Comparison of ENCODE assay signal across 11 cellular contexts in genomic region chr6:56802570-56802969, GRCh38.
DNase-seq lines count a peak whose midpoint lies in the region; ATAC-seq and TF ChIP-seq lines count a peak whose summit lies in the region.
"Had no signal": no experiment of that assay in that cellular context is flagged by ENCODE, and none has a peak within 500 bp of the region (broad histone marks: within the 10 kb centered on the region; RNA-seq: fewer than 3 reads in every experiment).

No MANE protein-coding gene starts in this region.

- H3K36me3 ChIP-seq in MG63 = no peaks in the 10 kb centered on the region
- no peaks in the 10 kb centered on the region for H3K36me3 ChIP-seq in RWPE2 (ENCODE audit: low read depth)
- no peaks in the 10 kb centered on the region for H3K36me3 ChIP-seq in CD8-positive, alpha-beta memory T cell (ENCODE audit: insufficient read depth, low read length)
- H3K36me3 ChIP-seq: neutrophil had no signal

- CTCF ChIA-PET in activated CD4-positive, alpha-beta T cell treated with anti-CD3 and anti-CD28 coated beads, Interleukin-2, amount 10 ng/mL, durations not matched to agents 7 days and 5 days (lab: Charles Lee) = interaction anchor here (0.6 to 0.7 kb wide), 2 partner anchors 32 to 39 kb away, joined by 3 read pairs; no protein-coding TSS in a partner anchor
- CTCF ChIA-PET in CD8-positive, alpha-beta memory T cell (lab: Charles Lee) = no interaction called here

- no peaks in the 10 kb centered on the region for H3K27me3 ChIP-seq in MG63
- no peaks in the 10 kb centered on the region for H3K27me3 ChIP-seq in RWPE2 (ENCODE audit: insufficient read depth, poor library complexity, severe bottlenecking)
- H3K27me3 ChIP-seq in CD8-positive, alpha-beta memory T cell (ENCODE audit: insufficient read depth, low read length, poor library complexity, severe bottlenecking) = no peaks in the 10 kb centered on the region
- H3K27me3 ChIP-seq: neutrophil had no signal

- peak; percentile 90 for DNase-seq in COLO829 (ENCODE audit: low spot score)
- DNase-seq in MG63 = peak; percentile 36
- DNase-seq in RWPE2 (ENCODE audit: low spot score) = no peak
- peak; percentile 45 for DNase-seq in globus pallidus (ENCODE audit: low spot score)
- DNase-seq in AML-193 (lab: John Stamatoyannopoulos, UW) = no peak
- DNase-seq in activated CD4-positive, alpha-beta T cell treated with anti-CD3 and anti-CD28 coated beads, Interleukin-2, amount 10 ng/mL, durations not matched to agents 7 days and 5 days = no peak
- DNase-seq in CD8-positive, alpha-beta memory T cell = no peak
- no peak for DNase-seq in G401 (ENCODE audit: low spot score)
- DNase-seq: activated CD8-positive, alpha-beta memory T cell treated with anti-CD3 and anti-CD28 coated beads for 24 hours; CD4-positive, CD25-positive, alpha-beta regulatory T cell had no signal

- H3K27ac Mint-ChIP-seq in activated CD4-positive, alpha-beta T cell treated with anti-CD3 and anti-CD28 coated beads, Interleukin-2, amount 10 ng/mL, durations not matched to agents 7 days and 5 days = no peak overlapping the region
- H3K27ac Mint-ChIP-seq in CD8-positive, alpha-beta memory T cell = no peak overlapping the region
- H3K27ac Mint-ChIP-seq: CD4-positive, CD25-positive, alpha-beta regulatory T cell had no signal

- H3K27ac ChIP-seq in RWPE2 (ENCODE audit: poor library complexity, severe bottlenecking) = peak overlapping the region; percentile 35
- H3K27ac ChIP-seq in CD8-positive, alpha-beta memory T cell (ENCODE audit: low read depth, low read length) = no peak overlapping the region
- H3K27ac ChIP-seq: neutrophil had no signal

- TF ChIP-seq CTCF in RWPE2 (IDR thresholded peaks at IDR 0.05; ENCODE audit: poor library complexity, severe bottlenecking) = no peak

- ATAC-seq in RWPE2 (ENCODE audit: low read depth) = peak; percentile 28; the same call in 2 of the 3 replicates

- in situ Hi-C loops in G401 (cut with HindIII; ENCODE audit: low sequenced_read_pairs) = no loop called here

- H3K4me3 Mint-ChIP-seq in activated CD4-positive, alpha-beta T cell treated with anti-CD3 and anti-CD28 coated beads, Interleukin-2, amount 10 ng/mL, durations not matched to agents 7 days and 5 days = no peak overlapping the region
- H3K4me3 Mint-ChIP-seq in CD8-positive, alpha-beta memory T cell = no peak overlapping the region
- H3K4me3 Mint-ChIP-seq: CD4-positive, CD25-positive, alpha-beta regulatory T cell had no signal

- no peaks in the 10 kb centered on the region for H3K36me3 Mint-ChIP-seq in activated CD4-positive, alpha-beta T cell treated with anti-CD3 and anti-CD28 coated beads, Interleukin-2, amount 10 ng/mL, durations not matched to agents 7 days and 5 days (ENCODE audit: low read depth)
- no peaks in the 10 kb centered on the region for H3K36me3 Mint-ChIP-seq in CD8-positive, alpha-beta memory T cell
- H3K36me3 Mint-ChIP-seq: CD4-positive, CD25-positive, alpha-beta regulatory T cell had no signal

- no peaks in the 10 kb centered on the region for H3K4me1 Mint-ChIP-seq in activated CD4-positive, alpha-beta T cell treated with anti-CD3 and anti-CD28 coated beads, Interleukin-2, amount 10 ng/mL, durations not matched to agents 7 days and 5 days
- no peaks in the 10 kb centered on the region for H3K4me1 Mint-ChIP-seq in CD8-positive, alpha-beta memory T cell
- H3K4me1 Mint-ChIP-seq: CD4-positive, CD25-positive, alpha-beta regulatory T cell had no signal

- POLR2A ChIA-PET in activated CD4-positive, alpha-beta T cell treated with anti-CD3 and anti-CD28 coated beads, Interleukin-2, amount 10 ng/mL, durations not matched to agents 7 days and 5 days (lab: Charles Lee) = no interaction called here
- POLR2A ChIA-PET in CD8-positive, alpha-beta memory T cell (lab: Charles Lee) = no interaction called here

- peaks cover 60% of the 10 kb centered on the region for H3K4me1 ChIP-seq in RWPE2 (ENCODE audit: insufficient read depth, poor library complexity, severe bottlenecking)
- no peaks in the 10 kb centered on the region for H3K4me1 ChIP-seq in CD8-positive, alpha-beta memory T cell (ENCODE audit: insufficient read depth, low read length)

- no peak overlapping the region for H3K4me3 ChIP-seq in MG63
- H3K4me3 ChIP-seq in RWPE2 (ENCODE audit: severe bottlenecking) = no peak overlapping the region
- no peak overlapping the region for H3K4me3 ChIP-seq in CD8-positive, alpha-beta memory T cell (ENCODE audit: low read length)

- H3K9me3 Mint-ChIP-seq in activated CD4-positive, alpha-beta T cell treated with anti-CD3 and anti-CD28 coated beads, Interleukin-2, amount 10 ng/mL, durations not matched to agents 7 days and 5 days = no peaks in the 10 kb centered on the region
- peaks cover 0 to 4% (median 0%) of the 10 kb centered on the region in 5 donors for H3K9me3 Mint-ChIP-seq in CD8-positive, alpha-beta memory T cell

- H3K9me3 ChIP-seq in MG63 = no peaks in the 10 kb centered on the region
- H3K9me3 ChIP-seq in RWPE2 (ENCODE audit: severe bottlenecking) = no peaks in the 10 kb centered on the region
- no peaks in the 10 kb centered on the region for H3K9me3 ChIP-seq in CD8-positive, alpha-beta memory T cell (ENCODE audit: low read length)
- H3K9me3 ChIP-seq: neutrophil had no signal

- no peaks in the 10 kb centered on the region for H3K27me3 Mint-ChIP-seq in activated CD4-positive, alpha-beta T cell treated with anti-CD3 and anti-CD28 coated beads, Interleukin-2, amount 10 ng/mL, durations not matched to agents 7 days and 5 days
- no peaks in the 10 kb centered on the region for H3K27me3 Mint-ChIP-seq in CD8-positive, alpha-beta memory T cell
- H3K27me3 Mint-ChIP-seq: CD4-positive, CD25-positive, alpha-beta regulatory T cell had no signal

Comparison
In these comparisons a context has a peak if more than half of its experiments do, and no peak if none do; other contexts are left out.
1. DNase-seq: peak in COLO829 (single experiment), MG63 (single experiment) and globus pallidus (single experiment); none in RWPE2 (single experiment), AML-193 (0 of 2), activated CD4-positive, alpha-beta T cell treated with anti-CD3 and anti-CD28 coated beads, Interleukin-2, amount 10 ng/mL, durations not matched to agents 7 days and 5 days (single experiment), CD8-positive, alpha-beta memory T cell (0 of 5) and G401 (single experiment).